9 cellular contexts compared by ENCODE assay signal in genomic region chr5:79888643-79889042, GRCh38.
"Had no signal": no experiment of that assay in that cellular context is flagged by ENCODE, and none has a peak within 500 bp of the region (broad histone marks: within the 10 kb centered on the region; RNA-seq: fewer than 3 reads in every experiment).

No MANE protein-coding gene starts in this region.

- H3K9me3 Mint-ChIP-seq: HFFc6 had no signal

- H3K27ac ChIP-seq: GM23248, HL-60 had no signal

- ATAC-seq: HCT116 had no signal

- H3K4me3 ChIP-seq: GM23248, HAP-1 had no signal

- H3K4me1 ChIP-seq: HAP-1 had no signal

- DNase-seq: GM23248, GOT3, H7, HFFc6, KG1 had no signal

- H3K27ac Mint-ChIP-seq: HFFc6, IgD-negative memory B cell had no signal

- H3K36me3 ChIP-seq: HAP-1 had no signal

- H3K9ac ChIP-seq: GM23248 had no signal

- H2AFZ ChIP-seq: GM23248 had no signal

- H3K4me3 Mint-ChIP-seq: HFFc6 had no signal

- H3K36me3 Mint-ChIP-seq: IgD-negative memory B cell had no signal

- H3K9me3 ChIP-seq: HAP-1 had no signal
